1 cellular context compared by ENCODE assay signal in genomic region chr19:39435499-39436349, GRCh38.
TF ChIP-seq lines count a peak whose summit lies in the region.

TSS of gene RPS16 (minus strand) at chr19:39435949. CDS start at chr19:39435895, 54 bp downstream.

TF ChIP-seq in H1, 55 proteins besides CTCF, POLR2A, EP300 and RAD21 (continued from another document):
- TF ChIP-seq RBBP5 (IDR thresholded peaks at IDR 0.05; ENCODE audit: borderline replicate concordance, low read depth, low read length) (no peak), HDAC2 (IDR thresholded peaks at IDR 0.05; ENCODE audit: borderline replicate concordance in 1 of 2, low read depth in 2 of 2, low read length in 2 of 2) (no peak), CHD1 (IDR thresholded peaks at IDR 0.05; ENCODE audit: low read depth, low read length) (no peak; the same call in 1 of the 2 replicates), CHD7 (IDR thresholded peaks at IDR 0.05; ENCODE audit: insufficient replicate concordance, low read length) (no peak), YY1 (IDR thresholded peaks at IDR 0.05; ENCODE audit: low read depth, low read length) (peak; percentile 12; the same call in 1 of the 2 replicates), SIN3A (conservative IDR thresholded peaks at IDR 0.05 in 1 of 2, IDR thresholded peaks at IDR 0.05 in 1 of 2; ENCODE audit: low read depth in 1 of 2, low read length in 2 of 2) (peak; percentile 46 to 91; a peak in 2 of 4 replicates), MAFK (IDR thresholded peaks at IDR 0.05; ENCODE audit: low read depth, low read length) (no peak), BCL11A (IDR thresholded peaks at IDR 0.05; ENCODE audit: low read depth in 2 of 2, low read length in 2 of 2) (no peak), SP2 (IDR thresholded peaks at IDR 0.05; ENCODE audit: low read length) (no peak), RXRA (IDR thresholded peaks at IDR 0.05; ENCODE audit: insufficient read depth, low read depth, low read length) (no peak), SAP30 (IDR thresholded peaks at IDR 0.05; ENCODE audit: insufficient read depth, insufficient replicate concordance, low read length) (peak; percentile 59), SP4 (IDR thresholded peaks at IDR 0.05; ENCODE audit: low read length) (0 out of 2 replicates have a peak, but pooled peaks have one; percentile 41), CEBPB (IDR thresholded peaks at IDR 0.05; ENCODE audit: low read depth, low read length) (no peak), SRF (IDR thresholded peaks at IDR 0.05; ENCODE audit: low read depth, low read length) (no peak), CBX8 (IDR thresholded peaks at IDR 0.05; ENCODE audit: borderline replicate concordance, low read depth, low read length) (no peak), TCF12 (IDR thresholded peaks at IDR 0.05; ENCODE audit: low read depth, low read length) (0 out of 2 replicates have a peak, but pooled peaks have one; percentile 11), FOSL1 (IDR thresholded peaks at IDR 0.05; ENCODE audit: insufficient read depth, low read depth, low read length) (no peak), GABPA (IDR thresholded peaks at IDR 0.05; ENCODE audit: borderline replicate concordance, insufficient read depth, low read length) (peak; percentile 78), CHD2 (IDR thresholded peaks at IDR 0.05; ENCODE audit: low read length) (0 out of 2 replicates have a peak, but pooled peaks have one; percentile 13), E2F6 (IDR thresholded peaks at IDR 0.05) (peak; percentile 54), USF2 (IDR thresholded peaks at IDR 0.05; ENCODE audit: low read length) (no peak), NANOG (IDR thresholded peaks at IDR 0.05; ENCODE audit: insufficient read depth, low read depth, low read length, poor library complexity, severe bottlenecking) (no peak), GTF2F1 (IDR thresholded peaks at IDR 0.05; ENCODE audit: borderline replicate concordance, low read depth, low read length) (peak; percentile 87), SIX5 (IDR thresholded peaks at IDR 0.05; ENCODE audit: low read depth, low read length) (no peak), CREB1 (IDR thresholded peaks at IDR 0.05) (peak; percentile 66), TEAD4 (IDR thresholded peaks at IDR 0.05; ENCODE audit: low read depth, low read length) (no peak), TAF1 (IDR thresholded peaks at IDR 0.05; ENCODE audit: low read depth, low read length) (peak; percentile 100), HDAC6 (IDR thresholded peaks at IDR 0.05; ENCODE audit: low read depth, low read length) (no peak), JUN (IDR thresholded peaks at IDR 0.05; ENCODE audit: low read depth, low read length) (no peak), ATF3 (IDR thresholded peaks at IDR 0.05; ENCODE audit: insufficient read depth, low read depth, low read length) (peak; percentile 75), CBX5 (IDR thresholded peaks at IDR 0.05; ENCODE audit: low read depth, low read length) (no peak), KDM1A (IDR thresholded peaks at IDR 0.05; ENCODE audit: borderline replicate concordance, low read length) (no peak), ATF2 (IDR thresholded peaks at IDR 0.05; ENCODE audit: low read length) (no peak), SP1 (IDR thresholded peaks at IDR 0.05; ENCODE audit: low read depth, low read length) (0 out of 2 replicates have a peak, but pooled peaks have one; percentile 59), KDM4A (IDR thresholded peaks at IDR 0.05; ENCODE audit: low read depth, low read length, severe bottlenecking) (no peak), TBP (IDR thresholded peaks at IDR 0.05; ENCODE audit: low read depth, low read length) (peak; percentile 98), RNF2 (IDR thresholded peaks at IDR 0.05; ENCODE audit: borderline replicate concordance, low read depth, low read length, missing control alignments, poor library complexity, severe bottlenecking) (no peak), SIRT6 (IDR thresholded peaks at IDR 0.05; ENCODE audit: low read length) (no peak), PHF8 (conservative IDR thresholded peaks at IDR 0.05; ENCODE audit: low read depth, low read length) (peak; percentile 99), NRF1 (IDR thresholded peaks at IDR 0.05; ENCODE audit: low read depth, low read length) (peak; percentile 68), EZH2 (IDR thresholded peaks at IDR 0.05; ENCODE audit: low read depth, low read length, severe bottlenecking) (no peak), SUZ12 (IDR thresholded peaks at IDR 0.05; ENCODE audit: low read length) (no peak), ZNF274 (IDR thresholded peaks at IDR 0.05; ENCODE audit: borderline replicate concordance, extremely low read depth, low read length) (no peak), ASH2L (IDR thresholded peaks at IDR 0.05; ENCODE audit: low read length) (no peak), POU5F1 (IDR thresholded peaks at IDR 0.05; ENCODE audit: low read depth, low read length) (no peak), BRCA1 (IDR thresholded peaks at IDR 0.05; ENCODE audit: low read depth, low read length) (no peak), BACH1 (IDR thresholded peaks at IDR 0.05; ENCODE audit: low read length) (no peak), EGR1 (IDR thresholded peaks at IDR 0.05; ENCODE audit: borderline replicate concordance, low read depth, low read length) (peak; percentile 11; the same call in 1 of the 2 replicates), JUND (IDR thresholded peaks at IDR 0.05; ENCODE audit: low read length) (no peak; the same call in 1 of the 2 replicates), KDM5A (IDR thresholded peaks at IDR 0.05; ENCODE audit: low read length) (peak; percentile 54; the same call in 1 of the 2 replicates), MAX (IDR thresholded peaks at IDR 0.05) (peak; percentile 78), RFX5 (IDR thresholded peaks at IDR 0.05; ENCODE audit: borderline replicate concordance, low read depth, low read length) (no peak), CTBP2 (IDR thresholded peaks at IDR 0.05; ENCODE audit: borderline replicate concordance, insufficient read depth, insufficient read length, low read length) (no peak), TAF7 (optimal IDR thresholded peaks at IDR 0.05; ENCODE audit: borderline replicate concordance, low read depth, low read length) (peak; percentile 100)
